In genomic region chr1:212271823-212272498, GRCh38 we compare ENCODE assay signal across 1 cellular context.
TF ChIP-seq lines count a peak whose summit lies in the region.

No MANE protein-coding gene starts in this region.

TF ChIP-seq in HepG2, 621 proteins besides CTCF, POLR2A, EP300 and RAD21 (continued from another document):
- TF ChIP-seq, protein P1, sequence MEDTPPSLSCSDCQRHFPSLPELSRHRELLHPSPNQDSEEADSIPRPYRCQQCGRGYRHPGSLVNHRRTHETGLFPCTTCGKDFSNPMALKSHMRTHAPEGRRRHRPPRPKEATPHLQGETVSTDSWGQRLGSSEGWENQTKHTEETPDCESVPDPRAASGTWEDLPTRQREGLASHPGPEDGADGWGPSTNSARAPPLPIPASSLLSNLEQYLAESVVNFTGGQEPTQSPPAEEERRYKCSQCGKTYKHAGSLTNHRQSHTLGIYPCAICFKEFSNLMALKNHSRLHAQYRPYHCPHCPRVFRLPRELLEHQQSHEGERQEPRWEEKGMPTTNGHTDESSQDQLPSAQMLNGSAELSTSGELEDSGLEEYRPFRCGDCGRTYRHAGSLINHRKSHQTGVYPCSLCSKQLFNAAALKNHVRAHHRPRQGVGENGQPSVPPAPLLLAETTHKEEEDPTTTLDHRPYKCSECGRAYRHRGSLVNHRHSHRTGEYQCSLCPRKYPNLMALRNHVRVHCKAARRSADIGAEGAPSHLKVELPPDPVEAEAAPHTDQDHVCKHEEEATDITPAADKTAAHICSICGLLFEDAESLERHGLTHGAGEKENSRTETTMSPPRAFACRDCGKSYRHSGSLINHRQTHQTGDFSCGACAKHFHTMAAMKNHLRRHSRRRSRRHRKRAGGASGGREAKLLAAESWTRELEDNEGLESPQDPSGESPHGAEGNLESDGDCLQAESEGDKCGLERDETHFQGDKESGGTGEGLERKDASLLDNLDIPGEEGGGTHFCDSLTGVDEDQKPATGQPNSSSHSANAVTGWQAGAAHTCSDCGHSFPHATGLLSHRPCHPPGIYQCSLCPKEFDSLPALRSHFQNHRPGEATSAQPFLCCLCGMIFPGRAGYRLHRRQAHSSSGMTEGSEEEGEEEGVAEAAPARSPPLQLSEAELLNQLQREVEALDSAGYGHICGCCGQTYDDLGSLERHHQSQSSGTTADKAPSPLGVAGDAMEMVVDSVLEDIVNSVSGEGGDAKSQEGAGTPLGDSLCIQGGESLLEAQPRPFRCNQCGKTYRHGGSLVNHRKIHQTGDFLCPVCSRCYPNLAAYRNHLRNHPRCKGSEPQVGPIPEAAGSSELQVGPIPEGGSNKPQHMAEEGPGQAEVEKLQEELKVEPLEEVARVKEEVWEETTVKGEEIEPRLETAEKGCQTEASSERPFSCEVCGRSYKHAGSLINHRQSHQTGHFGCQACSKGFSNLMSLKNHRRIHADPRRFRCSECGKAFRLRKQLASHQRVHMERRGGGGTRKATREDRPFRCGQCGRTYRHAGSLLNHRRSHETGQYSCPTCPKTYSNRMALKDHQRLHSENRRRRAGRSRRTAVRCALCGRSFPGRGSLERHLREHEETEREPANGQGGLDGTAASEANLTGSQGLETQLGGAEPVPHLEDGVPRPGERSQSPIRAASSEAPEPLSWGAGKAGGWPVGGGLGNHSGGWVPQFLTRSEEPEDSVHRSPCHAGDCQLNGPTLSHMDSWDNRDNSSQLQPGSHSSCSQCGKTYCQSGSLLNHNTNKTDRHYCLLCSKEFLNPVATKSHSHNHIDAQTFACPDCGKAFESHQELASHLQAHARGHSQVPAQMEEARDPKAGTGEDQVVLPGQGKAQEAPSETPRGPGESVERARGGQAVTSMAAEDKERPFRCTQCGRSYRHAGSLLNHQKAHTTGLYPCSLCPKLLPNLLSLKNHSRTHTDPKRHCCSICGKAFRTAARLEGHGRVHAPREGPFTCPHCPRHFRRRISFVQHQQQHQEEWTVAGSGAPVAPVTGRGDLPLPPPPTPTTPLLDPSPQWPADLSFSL (CRISPR knock-in tag; IDR thresholded peaks at IDR 0.05): 0 out of 2 replicates have a peak, but pooled peaks have one; percentile 27
- TF ChIP-seq STAG1 (CRISPR knock-in tag; IDR thresholded peaks at IDR 0.05): no peak
- no peak for TF ChIP-seq ZNF737 (CRISPR knock-in tag; IDR thresholded peaks at IDR 0.05; ENCODE audit: borderline replicate concordance)
- no peak for TF ChIP-seq FLYWCH1 (CRISPR knock-in tag; IDR thresholded peaks at IDR 0.05)
- no peak for TF ChIP-seq MXI1 (IDR thresholded peaks at IDR 0.05; ENCODE audit: borderline replicate concordance, low read depth, low read length)
- TF ChIP-seq, protein P2, sequence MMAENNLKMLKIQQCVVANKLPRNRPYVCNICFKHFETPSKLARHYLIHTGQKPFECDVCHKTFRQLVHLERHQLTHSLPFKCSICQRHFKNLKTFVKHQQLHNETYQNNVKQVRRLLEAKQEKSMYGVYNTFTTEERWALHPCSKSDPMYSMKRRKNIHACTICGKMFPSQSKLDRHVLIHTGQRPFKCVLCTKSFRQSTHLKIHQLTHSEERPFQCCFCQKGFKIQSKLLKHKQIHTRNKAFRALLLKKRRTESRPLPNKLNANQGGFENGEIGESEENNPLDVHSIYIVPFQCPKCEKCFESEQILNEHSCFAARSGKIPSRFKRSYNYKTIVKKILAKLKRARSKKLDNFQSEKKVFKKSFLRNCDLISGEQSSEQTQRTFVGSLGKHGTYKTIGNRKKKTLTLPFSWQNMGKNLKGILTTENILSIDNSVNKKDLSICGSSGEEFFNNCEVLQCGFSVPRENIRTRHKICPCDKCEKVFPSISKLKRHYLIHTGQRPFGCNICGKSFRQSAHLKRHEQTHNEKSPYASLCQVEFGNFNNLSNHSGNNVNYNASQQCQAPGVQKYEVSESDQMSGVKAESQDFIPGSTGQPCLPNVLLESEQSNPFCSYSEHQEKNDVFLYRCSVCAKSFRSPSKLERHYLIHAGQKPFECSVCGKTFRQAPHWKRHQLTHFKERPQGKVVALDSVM (CRISPR knock-in tag; IDR thresholded peaks at IDR 0.05): no peak
- TF ChIP-seq, protein P3, sequence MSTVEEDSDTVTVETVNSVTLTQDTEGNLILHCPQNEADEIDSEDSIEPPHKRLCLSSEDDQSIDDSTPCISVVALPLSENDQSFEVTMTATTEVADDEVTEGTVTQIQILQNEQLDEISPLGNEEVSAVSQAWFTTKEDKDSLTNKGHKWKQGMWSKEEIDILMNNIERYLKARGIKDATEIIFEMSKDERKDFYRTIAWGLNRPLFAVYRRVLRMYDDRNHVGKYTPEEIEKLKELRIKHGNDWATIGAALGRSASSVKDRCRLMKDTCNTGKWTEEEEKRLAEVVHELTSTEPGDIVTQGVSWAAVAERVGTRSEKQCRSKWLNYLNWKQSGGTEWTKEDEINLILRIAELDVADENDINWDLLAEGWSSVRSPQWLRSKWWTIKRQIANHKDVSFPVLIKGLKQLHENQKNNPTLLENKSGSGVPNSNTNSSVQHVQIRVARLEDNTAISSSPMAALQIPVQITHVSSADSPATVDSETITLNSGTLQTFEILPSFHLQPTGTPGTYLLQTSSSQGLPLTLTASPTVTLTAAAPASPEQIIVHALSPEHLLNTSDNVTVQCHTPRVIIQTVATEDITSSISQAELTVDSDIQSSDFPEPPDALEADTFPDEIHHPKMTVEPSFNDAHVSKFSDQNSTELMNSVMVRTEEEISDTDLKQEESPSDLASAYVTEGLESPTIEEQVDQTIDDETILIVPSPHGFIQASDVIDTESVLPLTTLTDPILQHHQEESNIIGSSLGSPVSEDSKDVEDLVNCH (CRISPR knock-in tag; IDR thresholded peaks at IDR 0.05): no peak
